Comparison of ENCODE assay signal across 20 cellular contexts in genomic region chr7:11817111-11817710, GRCh38. TPM values are rescaled to one million over a fixed set of nuclear protein-coding genes. Genes with fewer than 3 reads are reported as not detected.
DNase-seq lines count a peak whose midpoint lies in the region; ATAC-seq, FAIRE-seq and TF ChIP-seq lines count a peak whose summit lies in the region.
"Had no signal": no experiment of that assay in that cellular context is flagged by ENCODE, and none has a peak within 500 bp of the region (broad histone marks: within the 10 kb centered on the region; RNA-seq: fewer than 3 reads in every experiment).

No MANE protein-coding gene starts in this region.

- WGBS in mesenchymal stem cell = 86% methylated on average over 4 of the region's 4 CpGs

- H3K79me2 ChIP-seq in endothelial cell of umbilical vein (ENCODE audit: control insufficient read depth, insufficient read depth, low read length) = no peaks in the 10 kb centered on the region

- no peaks in the 10 kb centered on the region for H3K36me3 ChIP-seq in endothelial cell of umbilical vein (ENCODE audit: control insufficient read depth in 2 of 2, extremely low read depth in 1 of 2, insufficient read depth in 2 of 2, low read length in 2 of 2)
- H3K36me3 ChIP-seq in mesenchymal stem cell (ENCODE audit: control insufficient read depth in 1 of 2, insufficient read depth in 2 of 2, low read depth in 1 of 2, low read length in 2 of 2) = no peaks in the 10 kb centered on the region
- H3K36me3 ChIP-seq: MG63 had no signal

- H2BK120ac ChIP-seq in mesenchymal stem cell (ENCODE audit: low read depth, low read length) = no peak overlapping the region

- no peak for TF ChIP-seq CTCF in VCaP (conservative IDR thresholded peaks at IDR 0.05)
- TF ChIP-seq CTCF in endothelial cell of umbilical vein (IDR thresholded peaks at IDR 0.05; ENCODE audit: extremely low read depth in 1 of 2, insufficient read depth in 1 of 2, low read depth in 1 of 2, low read length in 2 of 2) = no peak

- no peak overlapping the region for H4K91ac ChIP-seq in mesenchymal stem cell (ENCODE audit: low read length)

- no peak overlapping the region for H2BK15ac ChIP-seq in mesenchymal stem cell (ENCODE audit: low read depth, poor library complexity, severe bottlenecking)

- no TSS peak for BruUV-seq in endothelial cell of umbilical vein (replicated peaks; lab: Mats Ljungman, UMichigan)

- H3K79me1 ChIP-seq in mesenchymal stem cell (replicated peaks; ENCODE audit: low read length, poor library complexity, severe bottlenecking) = no peaks in the 10 kb centered on the region

- H4K20me1 ChIP-seq in endothelial cell of umbilical vein (replicated peaks; ENCODE audit: control insufficient read depth, extremely low read depth, insufficient read depth, low read length) = no peaks in the 10 kb centered on the region

- H3K27me3 ChIP-seq in endothelial cell of umbilical vein (ENCODE audit: control insufficient read depth in 2 of 2, insufficient read depth in 2 of 2, low read length in 2 of 2) (no peaks in the 10 kb centered on the region), mesenchymal stem cell (ENCODE audit: control insufficient read depth in 1 of 2, insufficient read depth in 1 of 2, low read length in 2 of 2) (no peaks in the 10 kb centered on the region)
- H3K27me3 ChIP-seq: MG63 had no signal

- peak; percentile 35 for FAIRE-seq in endothelial cell of umbilical vein (lab: Jason Lieb, UNC)

- POLR2A ChIA-PET in endothelial cell of umbilical vein (lab: Charles Lee) = no interaction called here

- H3K9me1 ChIP-seq in endothelial cell of umbilical vein (replicated peaks; ENCODE audit: control insufficient read depth, extremely low read depth, insufficient read depth, low read length) = no peaks in the 10 kb centered on the region

- ATAC-seq in left colon (peak; percentile 68), HG02870 (IDR thresholded peaks at IDR 0.05; ENCODE audit: unreplicated experiment) (no peak), GM18520 (IDR thresholded peaks at IDR 0.05; ENCODE audit: unreplicated experiment) (no peak)

- intact Hi-C loops in endothelial cell of umbilical vein (cut with micrococcal nuclease) = loop anchor here (5.0 kb wide), 1 partner anchor 100 kb away; no protein-coding TSS in a partner anchor
- intact Hi-C loops in left colon (cut with DNase I, micrococcal nuclease) = no loop called here

- H3K4me3 ChIP-seq in endothelial cell of umbilical vein (replicated peaks in 1 of 3; ENCODE audit: insufficient read depth in 1 of 3, low read depth in 1 of 3, low read length in 3 of 3) = no peak overlapping the region
- no peak overlapping the region for H3K4me3 ChIP-seq in mesenchymal stem cell (ENCODE audit: insufficient read depth in 1 of 2, low read depth in 1 of 2, low read length in 2 of 2)
- H3K4me3 ChIP-seq: MG63, SK-N-MC had no signal

- H3K14ac ChIP-seq in mesenchymal stem cell (ENCODE audit: low read length in 2 of 2) = no peak overlapping the region

- DNase-seq in endothelial cell of umbilical vein (ENCODE audit: low read depth, low spot score) = peak; percentile 85
- no peak for DNase-seq in left colon
- no peak for DNase-seq in H4 (ENCODE audit: low spot score)
- no peak for DNase-seq in mesenchymal stem cell
- DNase-seq: ACHN; DMS79 treated with DMSO at 0.1 percent for 48 hours; HCEC 1CT; Kasumi-1; MG63; NCI-H1092; NCI-H1436 treated with DMSO at 0.1 percent for 48 hours; NCI-H2029; NK-92 treated with Interleukin-12 subunit alpha and Interleukin-12 subunit beta, amount 100 ng/mL, for 24 hours; Right ventricle myocardium superior had no signal

- H3K9me3 ChIP-seq in endothelial cell of umbilical vein (replicated peaks; ENCODE audit: control insufficient read depth, insufficient read depth, low read length) = no peaks in the 10 kb centered on the region
- H3K9me3 ChIP-seq in mesenchymal stem cell (ENCODE audit: control insufficient read depth, low read length) = no peaks in the 10 kb centered on the region
- H3K9me3 ChIP-seq: MG63 had no signal

- dilution Hi-C loops in endothelial cell of umbilical vein (cut with MboI; ENCODE audit: extremely low pct_ligation_motif_present, low sequenced_read_pairs) = no loop called here

- H2BK12ac ChIP-seq in mesenchymal stem cell (ENCODE audit: low read length in 2 of 2) = no peak overlapping the region

- peak overlapping the region; percentile 58 for H2AFZ ChIP-seq in endothelial cell of umbilical vein (ENCODE audit: low read depth, low read length)
- H2AFZ ChIP-seq in mesenchymal stem cell (ENCODE audit: low read depth, low read length) = no peak overlapping the region

- no peak overlapping the region for H3K4ac ChIP-seq in mesenchymal stem cell (ENCODE audit: low read depth in 1 of 2, low read length in 2 of 2)

- H3K4me1 ChIP-seq in endothelial cell of umbilical vein (ENCODE audit: control insufficient read depth, extremely low read depth, insufficient read depth, low read length) (peaks cover 15% of the 10 kb centered on the region), mesenchymal stem cell (ENCODE audit: control insufficient read depth, insufficient read depth, low read depth, low read length) (no peaks in the 10 kb centered on the region)

- H3K9ac ChIP-seq in endothelial cell of umbilical vein (replicated peaks; ENCODE audit: extremely low read depth, insufficient read depth, low read length) = no peak overlapping the region
- no peak overlapping the region for H3K9ac ChIP-seq in mesenchymal stem cell (ENCODE audit: low read length)

- CTCF ChIA-PET in endothelial cell of umbilical vein (lab: Charles Lee) = interaction anchor here (0.7 to 1.9 kb wide), 5 partner anchors 10 to 505 kb away, joined by 3 to 7 read pairs (median 4); no protein-coding TSS in a partner anchor

- no peak overlapping the region for H2BK5ac ChIP-seq in mesenchymal stem cell (ENCODE audit: low read depth, low read length, poor library complexity, severe bottlenecking)

- TF ChIP-seq POLR2A in endothelial cell of umbilical vein (IDR thresholded peaks at IDR 0.05; ENCODE audit: low read depth, low read length) = no peak

- H3K23ac ChIP-seq in mesenchymal stem cell (ENCODE audit: low read length in 2 of 2) = no peak overlapping the region

- H3K27ac ChIP-seq in VCaP (peak overlapping the region; percentile 54), endothelial cell of umbilical vein (ENCODE audit: insufficient read depth, low read depth, low read length) (no peak overlapping the region), mesenchymal stem cell (ENCODE audit: low read length, poor library complexity, severe bottlenecking) (no peak overlapping the region)
- H3K27ac ChIP-seq: SK-N-MC had no signal

- no peak overlapping the region for H4K8ac ChIP-seq in mesenchymal stem cell (ENCODE audit: low read length)

- no peak overlapping the region for H3K4me2 ChIP-seq in endothelial cell of umbilical vein (ENCODE audit: insufficient read depth, low read length)
- H3K4me2 ChIP-seq in mesenchymal stem cell (ENCODE audit: low read length, poor library complexity, severe bottlenecking) = no peak overlapping the region

- no peak overlapping the region for H3K18ac ChIP-seq in mesenchymal stem cell (ENCODE audit: low read depth in 1 of 2, low read length in 2 of 2)

- H2AK5ac ChIP-seq in mesenchymal stem cell (ENCODE audit: low read length, severe bottlenecking) = no peak overlapping the region

TF ChIP-seq in endothelial cell of umbilical vein, 7 proteins besides CTCF, POLR2A, EP300 and RAD21:
- TF ChIP-seq, protein P1, sequence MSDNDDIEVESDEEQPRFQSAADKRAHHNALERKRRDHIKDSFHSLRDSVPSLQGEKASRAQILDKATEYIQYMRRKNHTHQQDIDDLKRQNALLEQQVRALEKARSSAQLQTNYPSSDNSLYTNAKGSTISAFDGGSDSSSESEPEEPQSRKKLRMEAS (IDR thresholded peaks at IDR 0.05; ENCODE audit: insufficient read depth, insufficient read length) = no peak
- TF ChIP-seq JUN (IDR thresholded peaks at IDR 0.05; ENCODE audit: borderline replicate concordance, insufficient read depth, insufficient read length, low read depth) (no peak), EZH2 (IDR thresholded peaks at IDR 0.05; ENCODE audit: borderline replicate concordance, low read depth, low read length, severe bottlenecking) (no peak), MYC (IDR thresholded peaks at IDR 0.05; ENCODE audit: low read depth, low read length) (no peak), GATA2 (IDR thresholded peaks at IDR 0.05; ENCODE audit: insufficient read depth, insufficient read length, low read depth, low read length) (no peak), POLR2AphosphoS5 (IDR thresholded peaks at IDR 0.05; ENCODE audit: insufficient read depth, low read depth, low read length) (no peak), FOS (IDR thresholded peaks at IDR 0.05; ENCODE audit: borderline replicate concordance, insufficient read depth, low read length) (no peak)

RNA-seq across cellular contexts. Expression of gene THSD7A, which starts 14.8 kb away (rescaled TPM):
- total RNA-seq in endothelial cell of umbilical vein (12.7 and 15.2 TPM in 2 replicates), left colon (1 to 10 TPM; 1.6 to 1.7 TPM)
- 2.8 and 3.3 TPM in 2 replicates for polyA plus RNA-seq in endothelial cell of umbilical vein
- polyA plus RNA-seq in endothelial cell of umbilical vein (2011; cell fraction: cytosol; rRNA removed) = 2.2 and 2.4 TPM in 2 replicates
- 9.3 and 9.5 TPM in 2 replicates for polyA plus RNA-seq in endothelial cell of umbilical vein (2011; cell fraction: nucleus; rRNA removed)
- polyA plus RNA-seq in endothelial cell of umbilical vein (2012) = 7.0 and 7.2 TPM in 2 replicates
- polyA minus RNA-seq in endothelial cell of umbilical vein = 17.4 and 17.6 TPM in 2 replicates
- polyA minus RNA-seq in endothelial cell of umbilical vein (2011; cell fraction: cytosol; rRNA and poly(A)+ RNA removed) = not detected
- polyA minus RNA-seq in endothelial cell of umbilical vein (2011; cell fraction: nucleus; rRNA and poly(A)+ RNA removed) = 30.5 and 32.7 TPM in 2 replicates
- 0.27 and 0.41 TPM in 2 replicates for total RNA-seq in H4 (2014; rRNA removed; shearing (Covaris generic))
- polyA plus RNA-seq in mesenchymal stem cell (2013, experiment 1 of 2) = 1.5 TPM
- polyA plus RNA-seq in mesenchymal stem cell (2013, experiment 2 of 2) = 1.7 TPM
- polyA plus RNA-seq: CD14-positive monocyte, IgD-negative memory B cell had no signal
